ENCODE assay signal across 28 cellular contexts in genomic region chr20:47859255-47859654, GRCh38.
DNase-seq lines count a peak whose midpoint lies in the region; TF ChIP-seq lines count a peak whose summit lies in the region.
"Had no signal": no experiment of that assay in that cellular context is flagged by ENCODE, and none has a peak within 500 bp of the region (broad histone marks: within the 10 kb centered on the region; RNA-seq: fewer than 3 reads in every experiment).

No MANE protein-coding gene starts in this region.

- intact Hi-C loops in mammary epithelial cell (cut with micrococcal nuclease) (no loop called here), breast epithelium (cut with DNase I; ENCODE audit: low total_unique reads) (no loop called here), vagina (cut with DNase I) (no loop called here)

- H3K27me3 ChIP-seq in mammary epithelial cell (ENCODE audit: insufficient read depth, low read length) (no peaks in the 10 kb centered on the region), breast epithelium (no peaks in the 10 kb centered on the region), brain microvascular endothelial cell (replicated peaks) (peaks cover 2% of the 10 kb centered on the region), vagina (no peaks in the 10 kb centered on the region), Peyer's patch (no peaks in the 10 kb centered on the region)
- H3K27me3 ChIP-seq: tibial artery had no signal

- TF ChIP-seq POLR2A in breast epithelium (IDR thresholded peaks at IDR 0.05) (no peak), vagina (IDR thresholded peaks at IDR 0.05) (no peak), Peyer's patch (IDR thresholded peaks at IDR 0.05) (no peak)

- H3K9me3 ChIP-seq in mammary epithelial cell (replicated peaks; ENCODE audit: insufficient read depth, low read length), result no peaks in the 10 kb centered on the region
- H3K9me3 ChIP-seq in breast epithelium, result peaks cover 0 to 10% of the 10 kb centered on the region in 2 donors
- no peaks in the 10 kb centered on the region for H3K9me3 ChIP-seq in vagina
- H3K9me3 ChIP-seq in Peyer's patch, result no peaks in the 10 kb centered on the region
- H3K9me3 ChIP-seq: neutrophil had no signal

- H3K9ac ChIP-seq in mammary epithelial cell (ENCODE audit: insufficient read depth, low read length), result no peak overlapping the region

- peak; percentile 10 for DNase-seq in mammary epithelial cell
- no peak for DNase-seq in breast epithelium (ENCODE audit: low spot score in 2 of 2)
- DNase-seq in brain microvascular endothelial cell, result peak; percentile 19
- peak; percentile 53 for DNase-seq in fibroblast of villous mesenchyme (ENCODE audit: low read depth)
- DNase-seq in vagina (ENCODE audit: extremely low spot score in 2 of 2), result no peak
- no peak for DNase-seq in dedifferentiated amniotic fluid mesenchymal stem cell (ENCODE audit: extremely low spot score)
- DNase-seq in dermis blood vessel endothelial cell, result no peak
- DNase-seq in Peyer's patch, result no peak
- DNase-seq: 8988T; activated CD4-positive, alpha-beta memory T cell treated with anti-CD3 and anti-CD28 coated beads, Interleukin-2, amount 10 ng/mL, durations not matched to agents 7 days and 5 days; activated CD8-positive, alpha-beta memory T cell treated with anti-CD3 and anti-CD28 coated beads, Interleukin-2, amount 50 U/mL, for 4 hours; activated naive CD4-positive, alpha-beta T cell treated with Interleukin-2 at 50 U/mL for 16 hours; Calu3; CD4-positive, CD25-positive, alpha-beta regulatory T cell; cerebellar nuclear complex; DMS79; GDM1; head of caudate nucleus; Karpas-422; NCI-H1417 treated with DMSO at 0.1 percent for 48 hours; NCI-H2029 treated with DMSO at 0.1 percent for 48 hours; NK-92 treated with Interleukin-12 subunit alpha and Interleukin-12 subunit beta, amount 100 ng/mL, for 24 hours; SIG-M5; stimulated activated CD4-positive, alpha-beta T cell treated with anti-CD3 and anti-CD28 coated beads, Interleukin-4, amount 100 ng/mL, for 24 hours; SW 1271; tibial artery had no signal

- dilution Hi-C loops in mammary epithelial cell (cut with HindIII; ENCODE audit: low sequenced_read_pairs), result no loop called here

- H3K4me1 ChIP-seq in mammary epithelial cell (ENCODE audit: insufficient read depth, low read length), result no peaks in the 10 kb centered on the region
- H3K4me1 ChIP-seq in breast epithelium, result peaks cover 0 to 5% of the 10 kb centered on the region in 2 donors
- peaks cover 23% of the 10 kb centered on the region for H3K4me1 ChIP-seq in vagina
- H3K4me1 ChIP-seq in Peyer's patch, result no peaks in the 10 kb centered on the region

- TF ChIP-seq CTCF in mammary epithelial cell (conservative IDR thresholded peaks at IDR 0.05 in 1 of 2, IDR thresholded peaks at IDR 0.05 in 1 of 2; ENCODE audit: extremely low read depth in 1 of 2, insufficient read depth in 1 of 2, low read depth in 1 of 2, low read length in 2 of 2), result no peak
- no peak for TF ChIP-seq CTCF in breast epithelium (IDR thresholded peaks at IDR 0.05)
- TF ChIP-seq CTCF in brain microvascular endothelial cell (IDR thresholded peaks at IDR 0.05; ENCODE audit: low read depth, low read length, missing control alignments), result no peak
- TF ChIP-seq CTCF in fibroblast of villous mesenchyme (IDR thresholded peaks at IDR 0.05; ENCODE audit: insufficient read depth, low read depth, low read length), result no peak
- TF ChIP-seq CTCF in vagina (IDR thresholded peaks at IDR 0.05), result no peak
- no peak for TF ChIP-seq CTCF in Peyer's patch (IDR thresholded peaks at IDR 0.05)

- H2AFZ ChIP-seq in mammary epithelial cell (ENCODE audit: low read depth, low read length), result no peak overlapping the region
- H2AFZ ChIP-seq: GM23338 had no signal

- in situ Hi-C loops in mammary epithelial cell (cut with MboI; ENCODE audit: low sequenced_read_pairs in 2 of 2) (no loop called here), brain microvascular endothelial cell (cut with HindIII; ENCODE audit: low pct_ligation_motif_present, low sequenced_read_pairs) (no loop called here)

- no peak overlapping the region for H3K4me2 ChIP-seq in mammary epithelial cell (ENCODE audit: insufficient read depth, low read depth, low read length)
- H3K4me2 ChIP-seq: GM23338 had no signal

- H4K20me1 ChIP-seq in mammary epithelial cell (ENCODE audit: insufficient read depth, low read length), result no peaks in the 10 kb centered on the region

- CTCF ChIA-PET in mammary epithelial cell (lab: Charles Lee; ENCODE audit: low non-redundant PET), result no interaction called here

- H3K36me3 ChIP-seq in mammary epithelial cell (ENCODE audit: insufficient read depth, low read length) (no peaks in the 10 kb centered on the region), breast epithelium (no peaks in the 10 kb centered on the region), brain microvascular endothelial cell (replicated peaks) (no peaks in the 10 kb centered on the region), vagina (no peaks in the 10 kb centered on the region), Peyer's patch (no peaks in the 10 kb centered on the region)
- H3K36me3 ChIP-seq: neutrophil, tibial artery had no signal

- WGBS in mammary epithelial cell (ENCODE audit: low coverage, missing lambda C conversion rate), result 100% methylated on average over 5 of the region's 5 CpGs

- BruUV-seq in mammary epithelial cell (replicated peaks; lab: Mats Ljungman, UMichigan), result no TSS peak

- H3K27ac ChIP-seq in mammary epithelial cell (ENCODE audit: insufficient read depth, low read depth, low read length), result no peak overlapping the region
- no peak overlapping the region for H3K27ac ChIP-seq in breast epithelium
- H3K27ac ChIP-seq in brain microvascular endothelial cell, result no peak overlapping the region
- peak overlapping the region; percentile 39 for H3K27ac ChIP-seq in vagina
- no peak overlapping the region for H3K27ac ChIP-seq in Peyer's patch
- H3K27ac ChIP-seq: neutrophil, tibial artery had no signal

- H3K4me3 ChIP-seq in mammary epithelial cell (replicated peaks in 1 of 3; ENCODE audit: insufficient read depth in 1 of 3, low read depth in 2 of 3, low read length in 3 of 3) (no peak overlapping the region), breast epithelium (no peak overlapping the region), brain microvascular endothelial cell (ENCODE audit: low read depth, low read length) (no peak overlapping the region), fibroblast of villous mesenchyme (ENCODE audit: low read depth, low read length) (no peak overlapping the region), vagina (no peak overlapping the region), Peyer's patch (no peak overlapping the region)
- H3K4me3 ChIP-seq: GM23338, tibial artery had no signal

- H3K79me2 ChIP-seq in mammary epithelial cell (ENCODE audit: insufficient read depth, low read length), result no peaks in the 10 kb centered on the region

Comparison
In these comparisons a context has a peak if more than half of its experiments do, and no peak if none do; other contexts are left out.
1. DNase-seq: peak in mammary epithelial cell (single experiment), brain microvascular endothelial cell (single experiment) and fibroblast of villous mesenchyme (single experiment); none in breast epithelium (0 of 2), vagina (0 of 2), dedifferentiated amniotic fluid mesenchymal stem cell (single experiment), dermis blood vessel endothelial cell (single experiment) and Peyer's patch (0 of 3).